Comparison of ENCODE assay signal across 22 cellular contexts in the genomic region with DNA sequence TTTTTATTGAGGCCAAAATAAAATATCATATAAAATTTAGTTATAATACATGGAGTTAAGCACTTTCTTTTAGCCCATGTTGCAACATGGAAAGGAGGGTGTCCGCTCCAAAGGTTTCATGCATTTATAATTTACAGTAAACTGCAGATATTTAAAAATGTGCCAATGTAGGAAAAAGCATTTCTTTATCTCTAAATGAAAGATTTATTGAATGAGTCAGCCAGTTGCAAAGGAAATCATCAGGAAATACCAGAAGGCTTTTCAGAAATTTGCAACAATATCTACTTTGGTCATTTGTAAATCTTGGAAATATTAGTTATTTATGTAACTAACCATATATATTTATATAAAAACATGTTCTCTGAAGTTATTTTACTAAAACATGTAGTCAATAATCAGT. TPM values are rescaled to one million over a fixed set of nuclear protein-coding genes. Genes with fewer than 3 reads are reported as not detected.
DNase-seq lines count a peak whose midpoint lies in the region; TF ChIP-seq lines count a peak whose summit lies in the region.
"Had no signal": no experiment of that assay in that cellular context is flagged by ENCODE, and none has a peak within 500 bp of the region (broad histone marks: within the 10 kb centered on the region; RNA-seq: fewer than 3 reads in every experiment).

No MANE protein-coding gene starts in this region.

- TF ChIP-seq CTCF in A673 (conservative IDR thresholded peaks at IDR 0.05; ENCODE audit: low read depth, low read length) (no peak), fibroblast of pulmonary artery (IDR thresholded peaks at IDR 0.05; ENCODE audit: low read length, missing control alignments) (no peak), tibial artery (IDR thresholded peaks at IDR 0.05) (no peak)

- DNase-seq in A673 (ENCODE audit: low spot score) (peak; percentile 46), HS-5 (ENCODE audit: low read depth) (peak; percentile 49), amniotic stem cell (lab: John Stamatoyannopoulos, UW) (peak; percentile 52), fibroblast of pulmonary artery (ENCODE audit: low read depth) (peak; percentile 69), tibial artery (no peak), H4 (ENCODE audit: low spot score) (no peak)
- no peak for DNase-seq in activated CD4-positive, alpha-beta T cell treated with anti-CD3 and anti-CD28 coated beads for 4 hours
- no peak for DNase-seq in stimulated activated CD4-positive, alpha-beta T cell treated with anti-CD3 and anti-CD28 coated beads, Interleukin-1b, Interleukin-23, amount 100 ng/mL, for 48 hours
- DNase-seq: activated CD4-positive, alpha-beta memory T cell treated with anti-CD3 and anti-CD28 coated beads, Interleukin-2, amount 10 ng/mL, durations not matched to agents 7 days and 5 days; activated naive CD8-positive, alpha-beta T cell treated with anti-CD3 and anti-CD28 coated beads for 36 hours; activated T-cell treated with anti-CD3 and anti-CD28 coated beads, Interleukin-2, amount 50 U/mL, for 48 hours; immature natural killer cell; lower lobe of right lung; naive thymus-derived CD4-positive, alpha-beta T cell; NCI-H1092 treated with DMSO at 0.1 percent for 48 hours; Peyer's patch; stimulated activated CD4-positive, alpha-beta T cell treated with anti-CD3 and anti-CD28 coated beads, Interleukin-12 subunit alpha, Interleukin-12 subunit beta, amount 100 ng/mL, for 4 hours; stimulated activated naive CD4-positive, alpha-beta T cell had no signal

- H3K36me3 ChIP-seq in A673 (ENCODE audit: insufficient read depth, low read length, poor library complexity, severe bottlenecking) (no peaks in the 10 kb centered on the region), tibial artery (no peaks in the 10 kb centered on the region)
- H3K36me3 ChIP-seq: lower lobe of right lung, Peyer's patch had no signal

- H3K4me3 ChIP-seq in A673 (ENCODE audit: low read depth, low read length, poor library complexity, severe bottlenecking) (no peak overlapping the region), fibroblast of pulmonary artery (replicated peaks; ENCODE audit: low read depth, low read length) (no peak overlapping the region), tibial artery (no peak overlapping the region)
- H3K4me3 ChIP-seq: lower lobe of right lung, Peyer's patch had no signal

- H3K27me3 ChIP-seq in A673 (replicated peaks; ENCODE audit: insufficient read depth, low read depth, low read length, poor library complexity) (no peaks in the 10 kb centered on the region), tibial artery (no peaks in the 10 kb centered on the region)
- H3K27me3 ChIP-seq: Peyer's patch had no signal

- no TSS peak for BruUV-seq in A673 (replicated peaks; lab: Mats Ljungman, UMichigan)

- CTCF ChIA-PET in A673 (lab: Charles Lee) = no interaction called here

- intact Hi-C loops in A673 (cut with micrococcal nuclease; ENCODE audit: unreplicated experiment) (no loop called here), tibial artery (cut with DNase I; ENCODE audit: low total_unique reads) (no loop called here)

- H3K4me1 ChIP-seq in A673 (ENCODE audit: insufficient read depth, low read length, poor library complexity, severe bottlenecking) (peaks cover 55% of the 10 kb centered on the region), tibial artery (no peaks in the 10 kb centered on the region)
- H3K4me1 ChIP-seq: lower lobe of right lung, Peyer's patch had no signal

- H3K9me3 ChIP-seq in A673 (ENCODE audit: low read depth, low read length, poor library complexity, severe bottlenecking) = no peaks in the 10 kb centered on the region
- no peaks in the 10 kb centered on the region for H3K9me3 ChIP-seq in tibial artery
- H3K9me3 ChIP-seq: lower lobe of right lung, Peyer's patch had no signal

- POLR2A ChIA-PET in A673 (lab: Charles Lee; ENCODE audit: low non-redundant PET) = no interaction called here

- H3K27ac ChIP-seq in A673 (ENCODE audit: low read depth, low read length, poor library complexity, severe bottlenecking) (no peak overlapping the region), tibial artery (no peak overlapping the region)
- H3K27ac ChIP-seq: lower lobe of right lung, Peyer's patch had no signal

RNA-seq across cellular contexts. Expression of a gene that starts 12.1 kb away (rescaled TPM):
- 0.71 TPM in 1 of 2 replicates, not detected in the other for total RNA-seq in A673 (2021)
- not detected in 2 replicates for total RNA-seq in H4 (2014; rRNA removed; shearing (Covaris generic))
- total RNA-seq: activated CD4-positive, alpha-beta memory T cell treated with anti-CD3 and anti-CD28 coated beads, Interleukin-2, amount 10 ng/mL, durations not matched to agents 7 days and 5 days; activated naive CD8-positive, alpha-beta T cell treated with anti-CD3 and anti-CD28 coated beads for 36 hours; cerebellum; H1; HepG2; lower lobe of right lung; naive thymus-derived CD4-positive, alpha-beta T cell; Peyer's patch; progenitor cell of endocrine pancreas had no signal

Comparison
In these comparisons a context has a peak if more than half of its experiments do, and no peak if none do; other contexts are left out.
1. DNase-seq: peak in A673 (single experiment), HS-5 (single experiment), amniotic stem cell (single experiment) and fibroblast of pulmonary artery (single experiment); none in tibial artery (0 of 2), activated CD4-positive, alpha-beta T cell treated with anti-CD3 and anti-CD28 coated beads for 4 hours (0 of 2), stimulated activated CD4-positive, alpha-beta T cell treated with anti-CD3 and anti-CD28 coated beads, Interleukin-1b, Interleukin-23, amount 100 ng/mL, for 48 hours (single experiment) and H4 (single experiment).